ENCODE assay signal across 22 cellular contexts in genomic region chr3:119604878-119605277, GRCh38. TPM values are rescaled to one million over a fixed set of nuclear protein-coding genes. Genes with fewer than 3 reads are reported as not detected.
DNase-seq lines count a peak whose midpoint lies in the region; ATAC-seq, FAIRE-seq and TF ChIP-seq lines count a peak whose summit lies in the region.
"Had no signal": no experiment of that assay in that cellular context is flagged by ENCODE, and none has a peak within 500 bp of the region (broad histone marks: within the 10 kb centered on the region; RNA-seq: fewer than 3 reads in every experiment).

No MANE protein-coding gene starts in this region.

- no peaks in the 10 kb centered on the region for H3K36me3 ChIP-seq in SK-N-SH (replicated peaks in 1 of 2; ENCODE audit: control insufficient read depth in 1 of 2, insufficient read depth in 2 of 2, low read length in 1 of 2)
- no peaks in the 10 kb centered on the region for H3K36me3 ChIP-seq in endothelial cell of umbilical vein (ENCODE audit: control insufficient read depth in 2 of 2, extremely low read depth in 1 of 2, insufficient read depth in 2 of 2, low read length in 2 of 2)
- H3K36me3 ChIP-seq: ovary had no signal

- no peaks in the 10 kb centered on the region for H3K9me3 Mint-ChIP-seq in activated naive CD4-positive, alpha-beta T cell treated with anti-CD3 and anti-CD28 coated beads, Interleukin-2, amount 50 U/mL, for 72 hours
- no peaks in the 10 kb centered on the region for H3K9me3 Mint-ChIP-seq in activated naive CD4-positive, alpha-beta T cell treated with anti-CD3 and anti-CD28 coated beads for 36 hours
- H3K9me3 Mint-ChIP-seq: activated CD4-positive, alpha-beta memory T cell treated with anti-CD3 and anti-CD28 coated beads for 36 hours; central memory CD8-positive, alpha-beta T cell had no signal

- no peaks in the 10 kb centered on the region for H3K36me3 Mint-ChIP-seq in activated naive CD4-positive, alpha-beta T cell treated with anti-CD3 and anti-CD28 coated beads, Interleukin-2, amount 50 U/mL, for 72 hours
- no peaks in the 10 kb centered on the region for H3K36me3 Mint-ChIP-seq in activated naive CD4-positive, alpha-beta T cell treated with anti-CD3 and anti-CD28 coated beads for 36 hours (ENCODE audit: low read depth)
- H3K36me3 Mint-ChIP-seq: activated CD4-positive, alpha-beta memory T cell treated with anti-CD3 and anti-CD28 coated beads for 36 hours had no signal

- TF ChIP-seq RAD21 in SK-N-SH (IDR thresholded peaks at IDR 0.05; ENCODE audit: low read length) = no peak

- peaks cover 12% of the 10 kb centered on the region for H3K27me3 Mint-ChIP-seq in activated naive CD4-positive, alpha-beta T cell treated with anti-CD3 and anti-CD28 coated beads for 36 hours (ENCODE audit: low read depth)

- H3K4me1 Mint-ChIP-seq in activated naive CD4-positive, alpha-beta T cell treated with anti-CD3 and anti-CD28 coated beads for 36 hours (ENCODE audit: low read depth) = peaks cover 3% of the 10 kb centered on the region
- H3K4me1 Mint-ChIP-seq: central memory CD8-positive, alpha-beta T cell had no signal

- peak in 1 of 2 experiments; percentile 27; a peak in 1 of 4 replicates for TF ChIP-seq EP300 in SK-N-SH (IDR thresholded peaks at IDR 0.05; ENCODE audit: borderline replicate concordance in 1 of 2, low read depth in 1 of 2, low read length in 1 of 2)

- H3K4me1 ChIP-seq in SK-N-SH (ENCODE audit: control insufficient read depth in 1 of 2, insufficient read depth in 2 of 2, low read depth in 1 of 2, low read length in 1 of 2) (peaks cover 0 to 12% of the 10 kb centered on the region in 2 experiments; a peak in 1 of 4 replicates), endothelial cell of umbilical vein (ENCODE audit: control insufficient read depth, extremely low read depth, insufficient read depth, low read length) (peaks cover 9% of the 10 kb centered on the region)

- no peak overlapping the region for H3K27ac Mint-ChIP-seq in activated naive CD4-positive, alpha-beta T cell treated with anti-CD3 and anti-CD28 coated beads, Interleukin-2, amount 50 U/mL, for 72 hours
- H3K27ac Mint-ChIP-seq in activated naive CD4-positive, alpha-beta T cell treated with anti-CD3 and anti-CD28 coated beads for 36 hours = no peak overlapping the region
- H3K27ac Mint-ChIP-seq: activated CD4-positive, alpha-beta memory T cell treated with anti-CD3 and anti-CD28 coated beads for 36 hours had no signal

- no peaks in the 10 kb centered on the region for H3K27me3 ChIP-seq in SK-N-SH (ENCODE audit: insufficient read depth)
- H3K27me3 ChIP-seq in endothelial cell of umbilical vein (ENCODE audit: control insufficient read depth in 2 of 2, insufficient read depth in 2 of 2, low read length in 2 of 2) = peaks cover 8 to 10% of the 10 kb centered on the region in 2 experiments
- H3K27me3 ChIP-seq: ovary had no signal

- H3K4me2 ChIP-seq in SK-N-SH (no peak overlapping the region), endothelial cell of umbilical vein (ENCODE audit: insufficient read depth, low read length) (no peak overlapping the region)
- H3K4me2 ChIP-seq: smooth muscle cell had no signal

- no peaks in the 10 kb centered on the region for H3K9me1 ChIP-seq in endothelial cell of umbilical vein (replicated peaks; ENCODE audit: control insufficient read depth, extremely low read depth, insufficient read depth, low read length)

- no peak for TF ChIP-seq POLR2A in endothelial cell of umbilical vein (IDR thresholded peaks at IDR 0.05; ENCODE audit: low read depth, low read length)

- BruUV-seq in endothelial cell of umbilical vein (replicated peaks; lab: Mats Ljungman, UMichigan) = no TSS peak

- ATAC-seq in activated naive CD4-positive, alpha-beta T cell treated with anti-CD3 and anti-CD28 coated beads, Interleukin-2, amount 50 U/mL, for 72 hours = peak; percentile 68 to 87
- peak; percentile 79 for ATAC-seq in stimulated activated naive CD8-positive, alpha-beta T cell treated with anti-CD3 and anti-CD28 coated beads, Interleukin-15, Interleukin-2, amounts not matched to agents 100 U/mL and 50 U/mL, for 24 hours
- ATAC-seq in HG03432 (IDR thresholded peaks at IDR 0.05; ENCODE audit: unreplicated experiment) (no peak), HG03097 (IDR thresholded peaks at IDR 0.05; ENCODE audit: low FRiP score, unreplicated experiment) (no peak)
- ATAC-seq: Right ventricle myocardium inferior had no signal

- intact Hi-C loops in activated naive CD4-positive, alpha-beta T cell treated with anti-CD3 and anti-CD28 coated beads for 36 hours (cut with micrococcal nuclease) = loop anchor here (1.0 to 10.0 kb wide), 2 partner anchors 21 to 490 kb away; partner anchors contain the start of gene GSK3B
- intact Hi-C loops in endothelial cell of umbilical vein (cut with micrococcal nuclease) = no loop called here

- TF ChIP-seq CTCF in SK-N-SH (IDR thresholded peaks at IDR 0.05) (no peak), endothelial cell of umbilical vein (IDR thresholded peaks at IDR 0.05; ENCODE audit: extremely low read depth in 1 of 2, insufficient read depth in 1 of 2, low read depth in 1 of 2, low read length in 2 of 2) (no peak)

- dilution Hi-C loops in endothelial cell of umbilical vein (cut with MboI; ENCODE audit: extremely low pct_ligation_motif_present, low sequenced_read_pairs) = no loop called here

- H3K4me3 Mint-ChIP-seq in activated naive CD4-positive, alpha-beta T cell treated with anti-CD3 and anti-CD28 coated beads for 36 hours = no peak overlapping the region
- H3K4me3 Mint-ChIP-seq: activated CD4-positive, alpha-beta memory T cell treated with anti-CD3 and anti-CD28 coated beads for 36 hours; central memory CD8-positive, alpha-beta T cell had no signal

- H4K20me1 ChIP-seq in SK-N-SH (ENCODE audit: insufficient read depth) (no peaks in the 10 kb centered on the region), endothelial cell of umbilical vein (replicated peaks; ENCODE audit: control insufficient read depth, extremely low read depth, insufficient read depth, low read length) (no peaks in the 10 kb centered on the region)

- CTCF ChIA-PET in activated naive CD4-positive, alpha-beta T cell treated with anti-CD3 and anti-CD28 coated beads for 36 hours (lab: Charles Lee) = interaction anchor here (0.6 kb wide), 2 partner anchors 20 to 282 kb away, joined by 3 to 4 read pairs; no protein-coding TSS in a partner anchor
- CTCF ChIA-PET in SK-N-SH (lab: Yijun Ruan, JAX) (interaction anchor here (1.3 kb wide), 1 partner anchor 75 kb away, joined by 3 read pairs; no protein-coding TSS in a partner anchor), endothelial cell of umbilical vein (lab: Charles Lee) (interaction anchor here (1.0 to 1.6 kb wide), 2 partner anchors 45 to 72 kb away, joined by 3 to 4 read pairs; partner anchors contain the start of gene COX17)

- POLR2A ChIA-PET in SK-N-SH (lab: Yijun Ruan, JAX) (no interaction called here), endothelial cell of umbilical vein (lab: Charles Lee) (no interaction called here)

- no peak overlapping the region for H3K4me3 ChIP-seq in SK-N-SH (ENCODE audit: low read depth in 2 of 2, low read length in 1 of 2)
- H3K4me3 ChIP-seq in endothelial cell of umbilical vein (replicated peaks in 1 of 3; ENCODE audit: insufficient read depth in 1 of 3, low read depth in 1 of 3, low read length in 3 of 3) = no peak overlapping the region
- H3K4me3 ChIP-seq: ovary, smooth muscle cell had no signal

- peak; percentile 57 for FAIRE-seq in endothelial cell of umbilical vein (lab: Jason Lieb, UNC)
- FAIRE-seq: endometrium had no signal

- WGBS in SK-N-SH (ENCODE audit: low lambda C conversion rate) = 56% methylated on average over 1 of the region's 1 CpG

- H3K79me2 ChIP-seq in SK-N-SH (ENCODE audit: insufficient read depth) (no peaks in the 10 kb centered on the region), endothelial cell of umbilical vein (ENCODE audit: control insufficient read depth, insufficient read depth, low read length) (no peaks in the 10 kb centered on the region)

- H3K9me3 ChIP-seq in SK-N-SH (no peaks in the 10 kb centered on the region), endothelial cell of umbilical vein (replicated peaks; ENCODE audit: control insufficient read depth, insufficient read depth, low read length) (no peaks in the 10 kb centered on the region)
- H3K9me3 ChIP-seq: ovary had no signal

- no peak overlapping the region for H3K9ac ChIP-seq in SK-N-SH
- H3K9ac ChIP-seq in endothelial cell of umbilical vein (replicated peaks; ENCODE audit: extremely low read depth, insufficient read depth, low read length) = no peak overlapping the region

- H3K9me2 ChIP-seq in SK-N-SH = no peaks in the 10 kb centered on the region

- DNase-seq in activated naive CD4-positive, alpha-beta T cell treated with anti-CD3 and anti-CD28 coated beads, Interleukin-2, amount 50 U/mL, for 72 hours (ENCODE audit: low spot score in 2 of 2) = no peak
- DNase-seq in activated naive CD4-positive, alpha-beta T cell treated with anti-CD3 and anti-CD28 coated beads for 36 hours = no peak
- DNase-seq in SK-N-SH = no peak
- no peak for DNase-seq in endothelial cell of umbilical vein (ENCODE audit: low read depth, low spot score)
- DNase-seq in stimulated activated naive CD8-positive, alpha-beta T cell treated with anti-CD3 and anti-CD28 coated beads, Interleukin-15, Interleukin-2, amounts not matched to agents 100 U/mL and 50 U/mL, for 24 hours = no peak
- DNase-seq in NCI-H187 treated with DMSO at 0.1 percent for 48 hours (lab: John Stamatoyannopoulos, UW) = no peak
- DNase-seq: ACHN; activated CD4-positive, alpha-beta memory T cell treated with anti-CD3 and anti-CD28 coated beads for 36 hours; COR-L47; H7; head of caudate nucleus; NCI-H2081 treated with DMSO at 0.1 percent for 48 hours; NCI-H82; ovary had no signal

- H2AFZ ChIP-seq in SK-N-SH (ENCODE audit: low read depth) (peak overlapping the region; percentile 74; the same call in 1 of the 2 replicates), endothelial cell of umbilical vein (ENCODE audit: low read depth, low read length) (no peak overlapping the region)

- H3F3A ChIP-seq in SK-N-SH (replicated peaks; ENCODE audit: insufficient read depth) = no peaks in the 10 kb centered on the region

- peak overlapping the region in 1 of 2 experiments; percentile 36; a peak in 2 of 4 replicates for H3K27ac ChIP-seq in SK-N-SH (ENCODE audit: low read depth in 2 of 2, low read length in 1 of 2)
- no peak overlapping the region for H3K27ac ChIP-seq in endothelial cell of umbilical vein (ENCODE audit: insufficient read depth, low read depth, low read length)
- H3K27ac ChIP-seq: HL-60, ovary had no signal

RNA-seq across cellular contexts. Expression of gene PLA1A, which starts 7.2 kb away (rescaled TPM):
- under 1 TPM in 1 of 2 donors, not detected in 1; 0.52 TPM for total RNA-seq in activated naive CD4-positive, alpha-beta T cell treated with anti-CD3 and anti-CD28 coated beads, Interleukin-2, amount 50 U/mL, for 72 hours
- under 1 TPM in 1 of 2 experiments, not detected in 1; 0.19 TPM for total RNA-seq in activated naive CD4-positive, alpha-beta T cell treated with anti-CD3 and anti-CD28 coated beads for 36 hours
- polyA plus RNA-seq in SK-N-SH (2012; rRNA removed) = 0.08 TPM in 1 of 2 replicates, not detected in the other
- 0.09 TPM in 1 of 2 replicates, not detected in the other for polyA plus RNA-seq in SK-N-SH (2012; cell fraction: cytosol; rRNA removed)
- 0.06 TPM in 1 of 2 replicates, not detected in the other for polyA plus RNA-seq in SK-N-SH (2012; cell fraction: nucleus; rRNA removed)
- not detected in 2 replicates for total RNA-seq in endothelial cell of umbilical vein
- 0.07 and 0.14 TPM in 2 replicates for polyA plus RNA-seq in endothelial cell of umbilical vein
- polyA plus RNA-seq in endothelial cell of umbilical vein (2011; cell fraction: cytosol; rRNA removed) = 0.10 and 0.12 TPM in 2 replicates
- not detected in 2 replicates for polyA plus RNA-seq in endothelial cell of umbilical vein (2011; cell fraction: nucleus; rRNA removed)
- polyA plus RNA-seq in endothelial cell of umbilical vein (2012) = 0.66 and 1.2 TPM in 2 replicates
- 0.58 TPM in 1 of 2 replicates, not detected in the other for polyA minus RNA-seq in endothelial cell of umbilical vein
- not detected for polyA minus RNA-seq in endothelial cell of umbilical vein (2011; cell fraction: cytosol; rRNA and poly(A)+ RNA removed)
- polyA minus RNA-seq in endothelial cell of umbilical vein (2011; cell fraction: nucleus; rRNA and poly(A)+ RNA removed) = not detected in 2 replicates
- total RNA-seq: H7, smooth muscle cell had no signal
- polyA plus RNA-seq: smooth muscle cell had no signal

RNA-seq across cellular contexts. Expression of gene ADPRH, which starts 25.6 kb away (rescaled TPM):
- total RNA-seq in activated naive CD4-positive, alpha-beta T cell treated with anti-CD3 and anti-CD28 coated beads, Interleukin-2, amount 50 U/mL, for 72 hours = 1 to 10 TPM; 3.4 to 5.1 TPM
- 1 to 10 TPM; 2.6 to 3.1 TPM for total RNA-seq in activated naive CD4-positive, alpha-beta T cell treated with anti-CD3 and anti-CD28 coated beads for 36 hours
- 0.08 TPM in 1 of 2 replicates, not detected in the other for polyA plus RNA-seq in SK-N-SH (2012; rRNA removed)
- polyA plus RNA-seq in SK-N-SH (2012; cell fraction: cytosol; rRNA removed) = 0.03 TPM in 2 replicates
- polyA plus RNA-seq in SK-N-SH (2012; cell fraction: nucleus; rRNA removed) = not detected in 2 replicates
- total RNA-seq in endothelial cell of umbilical vein = 6.0 and 8.0 TPM in 2 replicates
- 3.3 and 3.5 TPM in 2 replicates for polyA plus RNA-seq in endothelial cell of umbilical vein
- 3.1 and 3.2 TPM in 2 replicates for polyA plus RNA-seq in endothelial cell of umbilical vein (2011; cell fraction: cytosol; rRNA removed)
- polyA plus RNA-seq in endothelial cell of umbilical vein (2011; cell fraction: nucleus; rRNA removed) = 1.6 and 2.0 TPM in 2 replicates
- polyA plus RNA-seq in endothelial cell of umbilical vein (2012) = 2.8 and 3.1 TPM in 2 replicates
- polyA minus RNA-seq in endothelial cell of umbilical vein = 4.3 and 7.2 TPM in 2 replicates
- not detected for polyA minus RNA-seq in endothelial cell of umbilical vein (2011; cell fraction: cytosol; rRNA and poly(A)+ RNA removed)
- 0.91 and 1.8 TPM in 2 replicates for polyA minus RNA-seq in endothelial cell of umbilical vein (2011; cell fraction: nucleus; rRNA and poly(A)+ RNA removed)

RNA-seq across cellular contexts. Expression of gene CD80, which starts 45.5 kb away (rescaled TPM):
- 1 to 10 TPM in 1 of 2 donors, under 1 TPM in 1; 0.80 to 1.2 TPM for total RNA-seq in activated naive CD4-positive, alpha-beta T cell treated with anti-CD3 and anti-CD28 coated beads, Interleukin-2, amount 50 U/mL, for 72 hours
- under 1 TPM; 0.14 to 0.40 TPM for total RNA-seq in activated naive CD4-positive, alpha-beta T cell treated with anti-CD3 and anti-CD28 coated beads for 36 hours
- polyA plus RNA-seq in SK-N-SH (2012; rRNA removed) (not detected in 2 replicates), endothelial cell of umbilical vein (not detected in 2 replicates)
- 0.01 and 0.08 TPM in 2 replicates for polyA plus RNA-seq in SK-N-SH (2012; cell fraction: cytosol; rRNA removed)
- 0.02 TPM in 1 of 2 replicates, not detected in the other for polyA plus RNA-seq in SK-N-SH (2012; cell fraction: nucleus; rRNA removed)
- not detected in 2 replicates for total RNA-seq in endothelial cell of umbilical vein
- not detected in 2 replicates for polyA plus RNA-seq in endothelial cell of umbilical vein (2011; cell fraction: cytosol; rRNA removed)
- not detected in 2 replicates for polyA plus RNA-seq in endothelial cell of umbilical vein (2011; cell fraction: nucleus; rRNA removed)
- not detected in 2 replicates for polyA plus RNA-seq in endothelial cell of umbilical vein (2012)
- polyA minus RNA-seq in endothelial cell of umbilical vein = not detected in 2 replicates
- polyA minus RNA-seq in endothelial cell of umbilical vein (2011; cell fraction: cytosol; rRNA and poly(A)+ RNA removed) = not detected
- not detected in 2 replicates for polyA minus RNA-seq in endothelial cell of umbilical vein (2011; cell fraction: nucleus; rRNA and poly(A)+ RNA removed)
- total RNA-seq: H7, kidney epithelial cell, Right ventricle myocardium inferior, smooth muscle cell had no signal
- polyA plus RNA-seq: smooth muscle cell had no signal

RNA-seq across cellular contexts. Expression of gene POPDC2, which starts 55.5 kb away (rescaled TPM):
- 1 to 10 TPM in 1 of 2 donors, under 1 TPM in 1; 0.73 to 1.9 TPM for total RNA-seq in activated naive CD4-positive, alpha-beta T cell treated with anti-CD3 and anti-CD28 coated beads, Interleukin-2, amount 50 U/mL, for 72 hours
- total RNA-seq in activated naive CD4-positive, alpha-beta T cell treated with anti-CD3 and anti-CD28 coated beads for 36 hours = 1 to 10 TPM in 1 of 2 experiments, under 1 TPM in 1; 0.72 to 1.5 TPM
- 19.9 and 38.8 TPM in 2 replicates for polyA plus RNA-seq in SK-N-SH (2012; rRNA removed)
- 21.0 and 24.0 TPM in 2 replicates for polyA plus RNA-seq in SK-N-SH (2012; cell fraction: cytosol; rRNA removed)
- polyA plus RNA-seq in SK-N-SH (2012; cell fraction: nucleus; rRNA removed) = 45.1 and 48.3 TPM in 2 replicates
- total RNA-seq in endothelial cell of umbilical vein = 0.66 TPM in 1 of 2 replicates, not detected in the other
- 0.57 and 1.3 TPM in 2 replicates for polyA plus RNA-seq in endothelial cell of umbilical vein
- 0.17 and 0.32 TPM in 2 replicates for polyA plus RNA-seq in endothelial cell of umbilical vein (2011; cell fraction: cytosol; rRNA removed)
- 1.7 and 2.5 TPM in 2 replicates for polyA plus RNA-seq in endothelial cell of umbilical vein (2011; cell fraction: nucleus; rRNA removed)
- polyA plus RNA-seq in endothelial cell of umbilical vein (2012) = 0.15 and 0.43 TPM in 2 replicates
- 0.42 and 1.6 TPM in 2 replicates for polyA minus RNA-seq in endothelial cell of umbilical vein
- not detected for polyA minus RNA-seq in endothelial cell of umbilical vein (2011; cell fraction: cytosol; rRNA and poly(A)+ RNA removed)
- 0.67 and 3.5 TPM in 2 replicates for polyA minus RNA-seq in endothelial cell of umbilical vein (2011; cell fraction: nucleus; rRNA and poly(A)+ RNA removed)

Comparison
In these comparisons a context has a peak if more than half of its experiments do, and no peak if none do; other contexts are left out.
1. ATAC-seq: peak in activated naive CD4-positive, alpha-beta T cell treated with anti-CD3 and anti-CD28 coated beads, Interleukin-2, amount 50 U/mL, for 72 hours (2 of 2) and stimulated activated naive CD8-positive, alpha-beta T cell treated with anti-CD3 and anti-CD28 coated beads, Interleukin-15, Interleukin-2, amounts not matched to agents 100 U/mL and 50 U/mL, for 24 hours (single experiment); none in HG03432 (single experiment) and HG03097 (single experiment).